Comparison of ENCODE assay signal across 15 cellular contexts in the genomic region with DNA sequence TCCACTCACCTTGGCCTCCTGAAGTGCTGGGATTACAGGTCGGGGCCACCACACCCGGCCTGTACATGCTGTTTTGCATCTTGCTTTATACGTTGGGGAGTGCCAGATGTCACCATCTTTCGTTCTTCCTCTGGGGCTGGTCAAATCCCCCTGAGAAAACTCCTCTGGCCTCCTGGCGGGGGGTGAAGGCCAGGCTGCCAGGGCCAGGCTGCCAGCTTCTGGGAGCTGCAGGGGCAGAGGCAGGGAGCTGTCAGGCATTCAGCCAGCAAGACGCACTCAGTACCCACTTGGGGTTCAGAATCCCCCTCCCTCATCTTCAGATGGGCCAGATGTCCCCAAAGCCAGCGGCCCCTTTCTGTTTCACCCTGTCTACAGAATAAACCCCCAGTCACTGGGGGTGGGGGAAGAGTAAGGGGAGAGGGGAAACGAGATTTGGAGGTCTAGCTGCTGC. TPM values are rescaled to one million over a fixed set of nuclear protein-coding genes. Genes with fewer than 3 reads are reported as not detected.
DNase-seq lines count a peak whose midpoint lies in the region; ATAC-seq and TF ChIP-seq lines count a peak whose summit lies in the region.
"Had no signal": no experiment of that assay in that cellular context is flagged by ENCODE, and none has a peak within 500 bp of the region (broad histone marks: within the 10 kb centered on the region; RNA-seq: fewer than 3 reads in every experiment).

No MANE protein-coding gene starts in this region.

- H2BK5ac ChIP-seq in trophoblast cell (ENCODE audit: low read depth, low read length, poor library complexity): no peak overlapping the region

- no peaks in the 10 kb centered on the region for H3K27me3 ChIP-seq in trophoblast cell (ENCODE audit: insufficient read depth, low read length)
- H3K27me3 ChIP-seq: gastrocnemius medialis, SJSA1, tibial nerve had no signal

- H3K79me2 ChIP-seq in trophoblast cell (ENCODE audit: control insufficient read depth, insufficient read depth, low read length, poor library complexity): no peaks in the 10 kb centered on the region

- H3K4me3 ChIP-seq in trophoblast cell (ENCODE audit: low read depth, low read length): no peak overlapping the region
- H3K4me3 ChIP-seq: gastrocnemius medialis, SJSA1, tibial nerve had no signal

- no peak overlapping the region for H3K4ac ChIP-seq in trophoblast cell (ENCODE audit: low read depth, low read length)

- no peak overlapping the region for H3K18ac ChIP-seq in trophoblast cell (ENCODE audit: low read length)

- H2BK12ac ChIP-seq in trophoblast cell (ENCODE audit: low read length): no peak overlapping the region

- H3K27ac ChIP-seq in trophoblast cell (ENCODE audit: low read depth, low read length): no peak overlapping the region
- H3K27ac ChIP-seq: gastrocnemius medialis, SJSA1, tibial nerve had no signal

- no peaks in the 10 kb centered on the region for H3K4me1 ChIP-seq in trophoblast cell (ENCODE audit: control insufficient read depth in 1 of 2, insufficient read depth in 2 of 2, low read length in 2 of 2)
- H3K4me1 ChIP-seq: gastrocnemius medialis, SJSA1, tibial nerve had no signal

- peaks cover 4 to 8% of the 10 kb centered on the region in 2 experiments for H3K36me3 ChIP-seq in trophoblast cell (ENCODE audit: control insufficient read depth in 1 of 2, insufficient read depth in 2 of 2, low read length in 2 of 2)
- H3K36me3 ChIP-seq: gastrocnemius medialis had no signal

- H4K91ac ChIP-seq in trophoblast cell (ENCODE audit: low read depth, low read length): no peak overlapping the region

- no peaks in the 10 kb centered on the region for H3K79me1 ChIP-seq in trophoblast cell (ENCODE audit: low read length)

- H2AFZ ChIP-seq in trophoblast cell (ENCODE audit: insufficient read depth, low read length, poor library complexity): no peak overlapping the region

- no peak overlapping the region for H2AK5ac ChIP-seq in trophoblast cell (ENCODE audit: low read length)

- no peak overlapping the region for H3K23ac ChIP-seq in trophoblast cell (ENCODE audit: low read length)

- H3K9me3 ChIP-seq in trophoblast cell (ENCODE audit: insufficient read depth, low read depth, low read length): peaks cover 4% of the 10 kb centered on the region
- H3K9me3 ChIP-seq: gastrocnemius medialis had no signal

- no peak overlapping the region for H3K14ac ChIP-seq in trophoblast cell (ENCODE audit: low read length)

- ATAC-seq in HG02970 (IDR thresholded peaks at IDR 0.05; ENCODE audit: low FRiP score, unreplicated experiment): peak; percentile 51
- ATAC-seq in GM18520 (IDR thresholded peaks at IDR 0.05; ENCODE audit: unreplicated experiment): no peak
- ATAC-seq: gastrocnemius medialis had no signal

- H3K9ac ChIP-seq in trophoblast cell (ENCODE audit: low read length): no peak overlapping the region

- peak; percentile 27 for TF ChIP-seq POLR2A in GM19193 (IDR thresholded peaks at IDR 0.05; ENCODE audit: extremely low read depth, insufficient read depth, insufficient read length)
- TF ChIP-seq POLR2A in Raji (IDR thresholded peaks at IDR 0.05; ENCODE audit: insufficient read depth, low read depth, low read length): peak; percentile 49

- peak; percentile 74 for DNase-seq in D341Med (ENCODE audit: low spot score)
- DNase-seq in NCI-H128 (lab: John Stamatoyannopoulos, UW; ENCODE audit: unreplicated experiment): no peak
- no peak for DNase-seq in T1000 (lab: John Stamatoyannopoulos, UW)
- DNase-seq in trophoblast cell: no peak
- DNase-seq: activated CD8-positive, alpha-beta memory T cell treated with anti-CD3 and anti-CD28 coated beads, Interleukin-2, amount 50 U/mL, for 48 hours; central memory CD4-positive, alpha-beta T cell; gastrocnemius medialis; immature natural killer cell; NCI-H1930 had no signal

- WGBS in trophoblast cell (ENCODE audit: extremely low coverage, insufficient coverage, insufficient read length): no CpG with 5 or more reads among the region's 8 CpGs

- no peak overlapping the region for H4K12ac ChIP-seq in trophoblast cell (ENCODE audit: low read depth, low read length)

- H3K4me2 ChIP-seq in trophoblast cell (ENCODE audit: low read length): no peak overlapping the region

- no peak overlapping the region for H4K8ac ChIP-seq in trophoblast cell (ENCODE audit: low read depth, low read length)

- no peak overlapping the region for H2BK120ac ChIP-seq in trophoblast cell (ENCODE audit: insufficient read depth, low read length, poor library complexity)

RNA-seq across cellular contexts. Expression of a gene that starts 16.1 kb away (rescaled TPM):
- polyA plus RNA-seq in trophoblast cell (2013): 2.1 and 2.2 TPM in 2 replicates

RNA-seq across cellular contexts. Expression of a gene that starts 16.4 kb away (rescaled TPM):
- 40.8 and 40.9 TPM in 2 replicates for polyA plus RNA-seq in trophoblast cell (2013)
